24 cellular contexts compared by ENCODE assay signal in genomic region chr6:13604546-13605416, GRCh38. TPM values are rescaled to one million over a fixed set of nuclear protein-coding genes. Genes with fewer than 3 reads are reported as not detected.
DNase-seq lines count a peak whose midpoint lies in the region; ATAC-seq, FAIRE-seq and TF ChIP-seq lines count a peak whose summit lies in the region.
"Had no signal": no experiment of that assay in that cellular context is flagged by ENCODE, and none has a peak within 500 bp of the region (broad histone marks: within the 10 kb centered on the region; RNA-seq: fewer than 3 reads in every experiment).

No MANE protein-coding gene starts in this region.

- no peak overlapping the region for H3K4me3 ChIP-seq in K562
- H3K4me3 ChIP-seq: BLaER1, MG63, PC-9 had no signal

- no peak for DNase-seq in stimulated activated naive CD8-positive, alpha-beta T cell treated with anti-CD3 and anti-CD28 coated beads, Interleukin-15, Interleukin-2, amounts not matched to agents 100 U/mL and 50 U/mL, for 24 hours
- DNase-seq in stimulated activated naive CD8-positive, alpha-beta T cell treated with anti-CD3 and anti-CD28 coated beads, Interleukin-15, amount 100 ng/mL, for 72 hours, result no peak
- DNase-seq in NCI-H69 (lab: John Stamatoyannopoulos, UW), result peak; percentile 7
- no peak for DNase-seq in K562 (ENCODE audit: extremely low read depth in 1 of 4, low spot score in 3 of 4)
- no peak for DNase-seq in SIG-M5 (lab: John Stamatoyannopoulos, UW)
- DNase-seq: CD4-positive, CD25-positive, alpha-beta regulatory T cell; COR-L47; EL; GDM1; HCEC 1CT; MG63; NCI-H1105 treated with DMSO at 0.1 percent for 48 hours; NCI-H146; NCI-H2029 treated with DMSO at 0.1 percent for 48 hours; NCI-H446 treated with DMSO at 0.1 percent for 48 hours; NCI-H526; PC-9 had no signal

- ATAC-seq in stimulated activated naive CD8-positive, alpha-beta T cell treated with anti-CD3 and anti-CD28 coated beads, Interleukin-15, Interleukin-2, amounts not matched to agents 100 U/mL and 50 U/mL, for 24 hours, result peak; percentile 14
- no peak for ATAC-seq in stimulated activated naive CD8-positive, alpha-beta T cell treated with anti-CD3 and anti-CD28 coated beads, Interleukin-15, amount 100 ng/mL, for 72 hours
- peak; percentile 47; the same call in 2 of the 3 replicates for ATAC-seq in K562
- ATAC-seq in HG03520 (IDR thresholded peaks at IDR 0.05; ENCODE audit: unreplicated experiment), result no peak
- no peak for ATAC-seq in HG03025 (IDR thresholded peaks at IDR 0.05; ENCODE audit: low FRiP score, unreplicated experiment)
- ATAC-seq: Right ventricle myocardium inferior had no signal

- H3K9me1 ChIP-seq in K562 (ENCODE audit: control insufficient read depth, insufficient read depth, low read length), result no peaks in the 10 kb centered on the region

- no peak overlapping the region for H3K4me2 ChIP-seq in K562 (ENCODE audit: insufficient read depth, low read length)
- H3K4me2 ChIP-seq: BLaER1, PC-9 had no signal

- intact Hi-C loops in K562 (cut with micrococcal nuclease), result no loop called here

- H4K20me1 ChIP-seq in K562 (replicated peaks; ENCODE audit: control insufficient read depth, insufficient read depth, low read length), result no peaks in the 10 kb centered on the region
- H4K20me1 ChIP-seq: BLaER1 had no signal

- peaks cover 7% of the 10 kb centered on the region for H3K4me1 Mint-ChIP-seq in stimulated activated naive CD8-positive, alpha-beta T cell treated with anti-CD3 and anti-CD28 coated beads, Interleukin-15, amount 100 ng/mL, for 72 hours

- no TSS peak for BruUV-seq in K562 (replicated peaks; lab: Mats Ljungman, UMichigan)

- peak overlapping the region in 1 of 2 donors; percentile 21 for H3K27ac Mint-ChIP-seq in stimulated activated naive CD8-positive, alpha-beta T cell treated with anti-CD3 and anti-CD28 coated beads, Interleukin-15, amount 100 ng/mL, for 72 hours
- H3K27ac Mint-ChIP-seq: CD4-positive, CD25-positive, alpha-beta regulatory T cell had no signal

- no peak for TF ChIP-seq POLR2A in K562 (conservative IDR thresholded peaks at IDR 0.05)

- H2AFZ ChIP-seq in K562 (ENCODE audit: low read depth, low read length), result no peak overlapping the region
- H2AFZ ChIP-seq: PC-9 had no signal

- in situ Hi-C loops in K562 (cut with MboI), result no loop called here

- no peak for TF ChIP-seq CTCF in K562 (IDR thresholded peaks at IDR 0.05 in 2 of 3, conservative IDR thresholded peaks at IDR 0.05 in 1 of 3; ENCODE audit: insufficient read depth in 2 of 3, low read depth in 1 of 3, low read length in 3 of 3)

- 74% methylated on average over 2 of the region's 2 CpGs for WGBS in K562 (ENCODE audit: insufficient coverage, low coverage, missing lambda C conversion rate)

- CTCF ChIA-PET in K562 (lab: Yijun Ruan, JAX; ENCODE audit: low intra/inter-chr PET ratio), result interaction anchor here (0.6 kb wide), 1 partner anchor 1949 kb away, joined by 3 read pairs; no protein-coding TSS in a partner anchor

- H3K4me1 ChIP-seq in K562 (replicated peaks in 1 of 2; ENCODE audit: control insufficient read depth in 2 of 2, insufficient read depth in 2 of 2, low read length in 2 of 2), result peaks cover 0 to 2% of the 10 kb centered on the region in 2 experiments; a peak in 2 of 5 replicates
- H3K4me1 ChIP-seq: BLaER1 had no signal

- peak overlapping the region; percentile 3; the same call in 1 of the 3 replicates for H3K27ac ChIP-seq in K562 (ENCODE audit: extremely low read depth, low read depth, low read length)
- H3K27ac ChIP-seq: BLaER1, PC-9 had no signal

- peak; percentile 57 for FAIRE-seq in K562 (lab: Jason Lieb, UNC)
- FAIRE-seq: A204.1, GM12891, H1 had no signal

- no peaks in the 10 kb centered on the region for H3K27me3 ChIP-seq in K562 (ENCODE audit: control insufficient read depth in 2 of 2, insufficient read depth in 2 of 2, low read length in 2 of 2)
- H3K27me3 ChIP-seq: BLaER1, MG63 had no signal

- peaks cover 15% of the 10 kb centered on the region for H3K36me3 ChIP-seq in K562 (ENCODE audit: control insufficient read depth, insufficient read depth, low read length)

- H3K9ac ChIP-seq in K562 (ENCODE audit: insufficient read depth in 1 of 2, low read depth in 2 of 2, low read length in 2 of 2), result no peak overlapping the region
- H3K9ac ChIP-seq: BLaER1 had no signal

- H3K79me2 ChIP-seq in K562 (ENCODE audit: control insufficient read depth, insufficient read depth, low read length), result no peaks in the 10 kb centered on the region

- TF ChIP-seq EP300 in K562 (IDR thresholded peaks at IDR 0.05; ENCODE audit: low read length), result no peak

- H3K27me3 Mint-ChIP-seq in stimulated activated naive CD8-positive, alpha-beta T cell treated with anti-CD3 and anti-CD28 coated beads, Interleukin-15, amount 100 ng/mL, for 72 hours, result no peaks in the 10 kb centered on the region
- H3K27me3 Mint-ChIP-seq: CD4-positive, CD25-positive, alpha-beta regulatory T cell had no signal

- TF ChIP-seq RAD21 in K562 (CRISPR knock-in tag; conservative IDR thresholded peaks at IDR 0.05 in 1 of 2, IDR thresholded peaks at IDR 0.05 in 1 of 2), result no peak

- no peaks in the 10 kb centered on the region for H3K9me3 Mint-ChIP-seq in stimulated activated naive CD8-positive, alpha-beta T cell treated with anti-CD3 and anti-CD28 coated beads, Interleukin-15, amount 100 ng/mL, for 72 hours
- H3K9me3 Mint-ChIP-seq: CD4-positive, CD25-positive, alpha-beta regulatory T cell had no signal

- no peak overlapping the region for H3K4me3 Mint-ChIP-seq in stimulated activated naive CD8-positive, alpha-beta T cell treated with anti-CD3 and anti-CD28 coated beads, Interleukin-15, amount 100 ng/mL, for 72 hours

- POLR2A ChIA-PET in K562 (lab: Yijun Ruan, JAX), result interaction anchor here (0.7 to 3.8 kb wide), 6 partner anchors 9 to 233 kb away, joined by 3 to 31 read pairs (median 5); partner anchors contain the start of gene NOL7

- H3K9me3 ChIP-seq in K562 (replicated peaks; ENCODE audit: control insufficient read depth, insufficient read depth, low read depth, low read length), result no peaks in the 10 kb centered on the region
- H3K9me3 ChIP-seq: BLaER1, MG63 had no signal

TF ChIP-seq in K562, 482 proteins besides CTCF, POLR2A, EP300 and RAD21 (continues in another document):
- TF ChIP-seq NR2C2 (CRISPR knock-in tag; IDR thresholded peaks at IDR 0.05) (no peak), NR2C2 (tag; IDR thresholded peaks at IDR 0.05) (0 out of 2 replicates have a peak, but pooled peaks have one; percentile 27), NR2C1 (IDR thresholded peaks at IDR 0.05) (peak; percentile 59), NR2C1 (tag; IDR thresholded peaks at IDR 0.05) (no peak)

RNA-seq across cellular contexts. Expression of gene NOL7, which starts 10.4 kb away (rescaled TPM):
- 19.4 and 35.8 TPM in 2 replicates for total RNA-seq in K562 (2011; cell fraction: chromatin; rRNA removed; ENCODE audit: low replicate concordance)
- 26.6 and 26.8 TPM in 2 replicates for total RNA-seq in K562 (2011; cell fraction: nucleolus; rRNA removed)
- 28.4 and 33.0 TPM in 2 replicates for total RNA-seq in K562 (2011; cell fraction: nucleoplasm; rRNA removed)
- 199 and 235 TPM in 2 replicates for total RNA-seq in K562 (2014; rRNA removed)
- total RNA-seq in K562 (2014; rRNA removed; fragmentation: Illumina TruSeq; extraction: Trizol), result 167 and 196 TPM in 2 replicates
- total RNA-seq in K562 (2015; rRNA removed; fragmentation: Illumina TruSeq; extraction: Trizol), result 159 and 162 TPM in 2 replicates
- 137 and 146 TPM in 2 replicates for total RNA-seq in K562 (2021)
- polyA plus RNA-seq in K562 (2011; rRNA removed), result 47.0 and 79.2 TPM in 2 replicates
- 31.3 and 35.5 TPM in 2 replicates for polyA plus RNA-seq in K562 (2011; cell fraction: cytosol; rRNA removed)
- 23.3 and 29.9 TPM in 2 replicates for polyA plus RNA-seq in K562 (2011; cell fraction: nucleus; rRNA removed)
- 125 and 138 TPM in 2 replicates for polyA plus RNA-seq in K562 (2012)
- 157 and 177 TPM in 2 replicates for polyA plus RNA-seq in K562 (2014; fragmentation: Illumina TruSeq; extraction: Trizol)
- 10 to 100 TPM; 19.4 to 23.4 TPM for polyA plus RNA-seq in K562 (2014; fragmentation: Nextera tagmentation; extraction: Ambion mirVana)
- 214 TPM in 2 replicates for polyA plus RNA-seq in K562 (2014; rRNA removed)
- 22.9 and 25.8 TPM in 2 replicates for polyA minus RNA-seq in K562 (2011; rRNA and poly(A)+ RNA removed)
- 20.5 and 24.8 TPM in 2 replicates for polyA minus RNA-seq in K562 (2011; cell fraction: cytosol; rRNA and poly(A)+ RNA removed)
- 17.0 and 21.9 TPM in 2 replicates for polyA minus RNA-seq in K562 (2011; cell fraction: nucleus; rRNA and poly(A)+ RNA removed)

RNA-seq across cellular contexts. Expression of gene SIRT5, which starts 30.4 kb away (rescaled TPM):
- 14.1 and 21.0 TPM in 2 replicates for total RNA-seq in K562 (2011; cell fraction: chromatin; rRNA removed; ENCODE audit: low replicate concordance)
- total RNA-seq in K562 (2011; cell fraction: nucleolus; rRNA removed), result 9.3 and 10.0 TPM in 2 replicates
- 16.4 and 25.4 TPM in 2 replicates for total RNA-seq in K562 (2011; cell fraction: nucleoplasm; rRNA removed)
- total RNA-seq in K562 (2014; rRNA removed), result 7.4 and 8.6 TPM in 2 replicates
- total RNA-seq in K562 (2014; rRNA removed; fragmentation: Illumina TruSeq; extraction: Trizol), result 11.6 and 15.0 TPM in 2 replicates
- 10.0 and 13.4 TPM in 2 replicates for total RNA-seq in K562 (2015; rRNA removed; fragmentation: Illumina TruSeq; extraction: Trizol)
- total RNA-seq in K562 (2021), result 8.6 and 8.7 TPM in 2 replicates
- polyA plus RNA-seq in K562 (2011; rRNA removed), result 9.2 and 11.4 TPM in 2 replicates
- polyA plus RNA-seq in K562 (2011; cell fraction: cytosol; rRNA removed), result 7.1 and 7.7 TPM in 2 replicates
- 11.8 and 16.3 TPM in 2 replicates for polyA plus RNA-seq in K562 (2011; cell fraction: nucleus; rRNA removed)
- 9.1 and 15.2 TPM in 2 replicates for polyA plus RNA-seq in K562 (2012)
- polyA plus RNA-seq in K562 (2014; fragmentation: Illumina TruSeq; extraction: Trizol), result 12.5 and 15.7 TPM in 2 replicates
- 1 to 10 TPM; 2.1 to 2.3 TPM for polyA plus RNA-seq in K562 (2014; fragmentation: Nextera tagmentation; extraction: Ambion mirVana)
- 11.7 and 15.7 TPM in 2 replicates for polyA plus RNA-seq in K562 (2014; rRNA removed)
- polyA minus RNA-seq in K562 (2011; rRNA and poly(A)+ RNA removed), result 6.5 TPM in 2 replicates
- polyA minus RNA-seq in K562 (2011; cell fraction: cytosol; rRNA and poly(A)+ RNA removed), result 3.3 and 3.4 TPM in 2 replicates
- polyA minus RNA-seq in K562 (2011; cell fraction: nucleus; rRNA and poly(A)+ RNA removed), result 7.8 and 8.2 TPM in 2 replicates

Comparison
In these comparisons a context has a peak if more than half of its experiments do, and no peak if none do; other contexts are left out.
1. ATAC-seq: peak in stimulated activated naive CD8-positive, alpha-beta T cell treated with anti-CD3 and anti-CD28 coated beads, Interleukin-15, Interleukin-2, amounts not matched to agents 100 U/mL and 50 U/mL, for 24 hours (single experiment) and K562 (single experiment); none in stimulated activated naive CD8-positive, alpha-beta T cell treated with anti-CD3 and anti-CD28 coated beads, Interleukin-15, amount 100 ng/mL, for 72 hours (single experiment), HG03520 (single experiment) and HG03025 (single experiment).